In genomic region chr22:50199251-50199721, GRCh38 we compare ENCODE assay signal across 9 cellular contexts. TPM values are rescaled to one million over a fixed set of nuclear protein-coding genes. Genes with fewer than 3 reads are reported as not detected.
A peak's percentile ranks its signal among the peaks of the same experiment; 100 is the strongest.
DNase-seq lines count a peak whose midpoint lies in the region; ATAC-seq and TF ChIP-seq lines count a peak whose summit lies in the region.
"Had no signal": no experiment of that assay in that cellular context is flagged by ENCODE, and none has a peak within 500 bp of the region (broad histone marks: within the 10 kb centered on the region; RNA-seq: fewer than 3 reads in every experiment).

No MANE protein-coding gene starts in this region.

- DNase-seq in CD4-positive, CD25-positive, alpha-beta regulatory T cell = no peak
- DNase-seq in astrocyte of the cerebellum (ENCODE audit: low read depth) = no peak
- DNase-seq in naive thymus-derived CD4-positive, alpha-beta T cell = no peak
- no peak for DNase-seq in DMS53 treated with DMSO at 0.1 percent for 48 hours (lab: John Stamatoyannopoulos, UW; ENCODE audit: unreplicated experiment)
- DNase-seq in GM20000 (ENCODE audit: low spot score) = no peak
- DNase-seq: esophagus squamous epithelium had no signal

- peaks cover 0 to 30% (median 14%) of the 10 kb centered on the region in 4 donors for H3K4me1 Mint-ChIP-seq in CD4-positive, CD25-positive, alpha-beta regulatory T cell
- H3K4me1 Mint-ChIP-seq in naive thymus-derived CD4-positive, alpha-beta T cell = peaks cover 8 to 23% (median 20%) of the 10 kb centered on the region in 7 donors

- H3K9me3 Mint-ChIP-seq in CD4-positive, CD25-positive, alpha-beta regulatory T cell = no peaks in the 10 kb centered on the region
- no peaks in the 10 kb centered on the region for H3K9me3 Mint-ChIP-seq in naive thymus-derived CD4-positive, alpha-beta T cell

- no peak for ATAC-seq in CD4-positive, CD25-positive, alpha-beta regulatory T cell (ENCODE audit: low read depth in 2 of 2)
- ATAC-seq in naive thymus-derived CD4-positive, alpha-beta T cell = no peak
- no peak for ATAC-seq in HG02759 (IDR thresholded peaks at IDR 0.05; ENCODE audit: unreplicated experiment)
- no peak for ATAC-seq in activated CD4-positive, CD25-positive, alpha-beta regulatory T cell treated with anti-CD3 and anti-CD28 coated beads, Interleukin-2, amount 50 U/mL, for 24 hours

- CTCF ChIA-PET in naive thymus-derived CD4-positive, alpha-beta T cell (lab: Charles Lee) = no interaction called here

- H3K36me3 Mint-ChIP-seq in CD4-positive, CD25-positive, alpha-beta regulatory T cell = peaks cover 8% of the 10 kb centered on the region
- H3K36me3 Mint-ChIP-seq in naive thymus-derived CD4-positive, alpha-beta T cell = peaks cover 0 to 14% (median 0%) of the 10 kb centered on the region in 5 donors

- H3K4me3 ChIP-seq in CD4-positive, CD25-positive, alpha-beta regulatory T cell (ENCODE audit: low read depth, low read length) = no peak overlapping the region
- H3K4me3 ChIP-seq in HUES48 (ENCODE audit: low read depth, low read length) (peak overlapping the region; percentile 79; the same call in 1 of the 2 replicates), astrocyte of the cerebellum (ENCODE audit: low read depth, low read length) (peak overlapping the region; percentile 64)
- no peak overlapping the region for H3K4me3 ChIP-seq in naive thymus-derived CD4-positive, alpha-beta T cell (ENCODE audit: low read length)

- no peaks in the 10 kb centered on the region for H3K27me3 Mint-ChIP-seq in CD4-positive, CD25-positive, alpha-beta regulatory T cell
- H3K27me3 Mint-ChIP-seq in naive thymus-derived CD4-positive, alpha-beta T cell = no peaks in the 10 kb centered on the region

- no peak overlapping the region for H3K27ac ChIP-seq in CD4-positive, CD25-positive, alpha-beta regulatory T cell (ENCODE audit: insufficient read depth, low read length, poor library complexity, severe bottlenecking)
- H3K27ac ChIP-seq in HUES48 (ENCODE audit: low read depth, low read length) = peak overlapping the region; percentile 20
- H3K27ac ChIP-seq in naive thymus-derived CD4-positive, alpha-beta T cell (ENCODE audit: low read depth, low read length) = peak overlapping the region; percentile 93

- H3K9ac ChIP-seq in HUES48 (ENCODE audit: low read depth, low read length) = no peak overlapping the region

- intact Hi-C loops in naive thymus-derived CD4-positive, alpha-beta T cell (cut with micrococcal nuclease) = loop anchor here in 1 of 2 donors (10.0 kb wide), 1 partner anchor 234 kb away; the partner anchor contains the start of gene PIM3

- peaks cover 24% of the 10 kb centered on the region for H3K4me1 ChIP-seq in CD4-positive, CD25-positive, alpha-beta regulatory T cell (ENCODE audit: control insufficient read depth, insufficient read depth, low read length, poor library complexity, severe bottlenecking)
- 0 out of 2 replicates have a peak, but pooled peaks cover 6% of the 10 kb centered on the region for H3K4me1 ChIP-seq in HUES48 (ENCODE audit: control insufficient read depth, insufficient read depth, low read length)
- H3K4me1 ChIP-seq in naive thymus-derived CD4-positive, alpha-beta T cell (ENCODE audit: control insufficient read depth in 2 of 2, insufficient read depth in 2 of 2, low read length in 2 of 2) = peaks cover 4 to 15% of the 10 kb centered on the region in 2 donors

- H3K9me3 ChIP-seq in CD4-positive, CD25-positive, alpha-beta regulatory T cell (ENCODE audit: control insufficient read depth in 2 of 2, low read length in 2 of 2) = no peaks in the 10 kb centered on the region
- H3K9me3 ChIP-seq in HUES48 (ENCODE audit: control insufficient read depth, insufficient read depth, low read length) = no peaks in the 10 kb centered on the region
- H3K9me3 ChIP-seq in naive thymus-derived CD4-positive, alpha-beta T cell (ENCODE audit: control insufficient read depth in 2 of 3, low read length in 3 of 3) = no peaks in the 10 kb centered on the region
- H3K9me3 ChIP-seq: esophagus squamous epithelium had no signal

- no peak for TF ChIP-seq CTCF in astrocyte of the cerebellum (IDR thresholded peaks at IDR 0.05; ENCODE audit: low read depth, low read length, missing control alignments)
- TF ChIP-seq CTCF in GM20000 (IDR thresholded peaks at IDR 0.05; ENCODE audit: extremely low read depth, missing control alignments) = no peak

- peak overlapping the region in 1 of 3 donors; percentile 25 for H3K27ac Mint-ChIP-seq in CD4-positive, CD25-positive, alpha-beta regulatory T cell
- H3K27ac Mint-ChIP-seq in naive thymus-derived CD4-positive, alpha-beta T cell = peak overlapping the region; percentile 28 to 85 (median 61)

- POLR2A ChIA-PET in naive thymus-derived CD4-positive, alpha-beta T cell (lab: Charles Lee) = interaction anchor here (1.0 kb wide), 1 partner anchor 9 kb away, joined by 8 read pairs; no protein-coding TSS in a partner anchor

- in situ Hi-C loops in astrocyte of the cerebellum (cut with HindIII; ENCODE audit: low sequenced_read_pairs) = no loop called here

- H3K27me3 ChIP-seq in CD4-positive, CD25-positive, alpha-beta regulatory T cell (ENCODE audit: control insufficient read depth, insufficient read depth, low read length) = no peaks in the 10 kb centered on the region
- H3K27me3 ChIP-seq in HUES48 (ENCODE audit: control insufficient read depth, insufficient read depth, low read length) = no peaks in the 10 kb centered on the region
- H3K27me3 ChIP-seq in naive thymus-derived CD4-positive, alpha-beta T cell (ENCODE audit: control insufficient read depth in 2 of 2, insufficient read depth in 2 of 2, low read length in 2 of 2) = no peaks in the 10 kb centered on the region
- H3K27me3 ChIP-seq: esophagus squamous epithelium had no signal

- peak overlapping the region; percentile 71 to 84 (median 72) for H3K4me3 Mint-ChIP-seq in CD4-positive, CD25-positive, alpha-beta regulatory T cell
- H3K4me3 Mint-ChIP-seq in naive thymus-derived CD4-positive, alpha-beta T cell = peak overlapping the region in 9 of 10 donors; percentile 40 to 85 (median 67)

- peaks cover 21% of the 10 kb centered on the region for H3K36me3 ChIP-seq in CD4-positive, CD25-positive, alpha-beta regulatory T cell (ENCODE audit: control insufficient read depth, insufficient read depth, low read length)
- peaks cover 42% of the 10 kb centered on the region for H3K36me3 ChIP-seq in HUES48 (ENCODE audit: control insufficient read depth, insufficient read depth, low read length)
- peaks cover 0 to 40% (median 3%) of the 10 kb centered on the region in 3 experiments for H3K36me3 ChIP-seq in naive thymus-derived CD4-positive, alpha-beta T cell (ENCODE audit: control insufficient read depth in 2 of 3, insufficient read depth in 3 of 3, low read length in 3 of 3)

RNA-seq across cellular contexts. Expression of gene SELENOO, which starts 1.5 kb away (rescaled TPM):
- 31.9 TPM for total RNA-seq in CD4-positive, CD25-positive, alpha-beta regulatory T cell
- 1 to 10 TPM; 1.8 to 6.5 (median 3.3) TPM for polyA plus RNA-seq in CD4-positive, CD25-positive, alpha-beta regulatory T cell
- 10 to 100 TPM; 26.7 to 36.6 (median 32.4) TPM for total RNA-seq in naive thymus-derived CD4-positive, alpha-beta T cell
- polyA plus RNA-seq in naive thymus-derived CD4-positive, alpha-beta T cell = 1 to 10 TPM; 3.4 to 5.9 TPM

RNA-seq across cellular contexts. Expression of gene TRABD, which starts 13.6 kb away (rescaled TPM):
- total RNA-seq in CD4-positive, CD25-positive, alpha-beta regulatory T cell = 115 TPM
- polyA plus RNA-seq in CD4-positive, CD25-positive, alpha-beta regulatory T cell = 10 to 100 TPM; 33.0 to 47.6 (median 38.5) TPM
- total RNA-seq in naive thymus-derived CD4-positive, alpha-beta T cell = 100 to 1,000 TPM; 106 to 157 (median 124) TPM
- polyA plus RNA-seq in naive thymus-derived CD4-positive, alpha-beta T cell = 10 to 100 TPM; 29.4 to 50.0 TPM

RNA-seq across cellular contexts. Expression of gene PANX2, which starts 28.8 kb away (rescaled TPM):
- total RNA-seq in CD4-positive, CD25-positive, alpha-beta regulatory T cell = not detected
- not detected for polyA plus RNA-seq in CD4-positive, CD25-positive, alpha-beta regulatory T cell
- total RNA-seq in naive thymus-derived CD4-positive, alpha-beta T cell = 1 to 10 TPM in 1 of 5 experiments, under 1 TPM in 2, not detected in 2; 0.27 to 2.0 (median 0.66) TPM
- polyA plus RNA-seq in naive thymus-derived CD4-positive, alpha-beta T cell = not detected

RNA-seq across cellular contexts. Expression of gene TUBGCP6, which starts 45.5 kb away (rescaled TPM):
- 132 TPM for total RNA-seq in CD4-positive, CD25-positive, alpha-beta regulatory T cell
- 10 to 100 TPM; 14.0 to 16.3 (median 14.2) TPM for polyA plus RNA-seq in CD4-positive, CD25-positive, alpha-beta regulatory T cell
- 100 to 1,000 TPM in 4 of 5 experiments, 10 to 100 TPM in 1; 67.8 to 146 (median 134) TPM for total RNA-seq in naive thymus-derived CD4-positive, alpha-beta T cell
- 10 to 100 TPM; 15.2 to 28.4 TPM for polyA plus RNA-seq in naive thymus-derived CD4-positive, alpha-beta T cell

RNA-seq across cellular contexts. Expression of gene HDAC10, which starts 51.8 kb away (rescaled TPM):
- 125 TPM for total RNA-seq in CD4-positive, CD25-positive, alpha-beta regulatory T cell
- 10 to 100 TPM in 1 of 4 donors, 1 to 10 TPM in 3; 6.0 to 12.5 (median 7.3) TPM for polyA plus RNA-seq in CD4-positive, CD25-positive, alpha-beta regulatory T cell
- total RNA-seq in naive thymus-derived CD4-positive, alpha-beta T cell = 100 to 1,000 TPM in 3 of 5 experiments, 10 to 100 TPM in 2; 95.9 to 139 (median 105) TPM
- 1 to 10 TPM; 7.1 to 9.8 TPM for polyA plus RNA-seq in naive thymus-derived CD4-positive, alpha-beta T cell

Comparison
In these comparisons a context has a peak if more than half of its experiments do, and no peak if none do; other contexts are left out.
1. H3K4me3 ChIP-seq: peak in HUES48 (single experiment) and astrocyte of the cerebellum (single experiment); none in CD4-positive, CD25-positive, alpha-beta regulatory T cell (single experiment) and naive thymus-derived CD4-positive, alpha-beta T cell (single experiment).